Comparison of ENCODE assay signal across 9 cellular contexts in the genomic region with DNA sequence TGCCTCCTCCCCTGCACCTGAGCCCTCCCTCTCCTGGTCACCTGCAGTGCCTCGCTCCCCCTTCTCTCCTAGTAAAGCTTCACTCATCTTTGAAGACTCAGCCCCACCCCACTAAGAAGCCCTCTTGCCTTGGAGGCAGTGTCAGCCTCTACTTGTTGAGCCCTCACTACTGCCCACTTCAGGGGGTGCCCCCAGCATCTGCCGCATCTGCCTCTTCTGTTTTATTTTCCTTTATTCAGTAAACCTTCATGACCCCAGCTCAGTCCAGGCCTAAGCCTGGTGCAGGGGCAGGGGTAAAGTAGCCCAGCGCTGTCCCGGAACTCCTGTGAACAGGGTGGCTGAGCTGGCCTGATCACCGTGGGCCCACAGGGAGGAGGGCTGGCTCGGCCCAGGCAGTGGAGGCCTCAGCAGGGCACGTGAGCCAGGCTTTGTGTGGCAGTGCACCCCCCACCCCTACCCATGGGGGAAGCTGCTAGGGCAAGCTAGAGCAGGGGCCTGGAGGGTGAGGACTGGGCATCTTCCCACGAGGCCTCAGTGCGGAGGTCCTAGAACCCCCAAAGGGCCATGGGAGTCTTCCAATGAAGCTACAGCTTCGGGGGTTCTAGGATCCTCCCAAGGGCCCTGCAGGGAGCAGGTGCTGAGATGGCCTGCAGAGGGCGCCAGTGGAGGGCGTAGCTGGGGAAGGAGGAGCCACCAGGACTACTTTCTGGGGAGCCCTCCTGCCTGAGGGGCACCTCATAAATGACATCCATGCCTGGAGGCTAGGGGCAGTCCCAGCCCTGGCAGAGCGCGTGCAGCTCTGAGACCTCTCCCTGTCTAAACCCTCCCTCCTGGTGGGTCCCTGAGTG. TPM values are rescaled to one million over a fixed set of nuclear protein-coding genes. Genes with fewer than 3 reads are reported as not detected.
DNase-seq lines count a peak whose midpoint lies in the region; ATAC-seq, FAIRE-seq and TF ChIP-seq lines count a peak whose summit lies in the region.
"Had no signal": no experiment of that assay in that cellular context is flagged by ENCODE, and none has a peak within 500 bp of the region (broad histone marks: within the 10 kb centered on the region; RNA-seq: fewer than 3 reads in every experiment).

No MANE protein-coding gene starts in this region.

- CTCF ChIA-PET in K562 (lab: Yijun Ruan, JAX; ENCODE audit: low intra/inter-chr PET ratio) (interaction anchor here (0.5 kb wide), 1 partner anchor 598 kb away, joined by 5 read pairs; a partner anchor contains a TSS), HepG2 (lab: Yijun Ruan, JAX; ENCODE audit: low intra/inter-chr PET ratio, low total read pairs) (no interaction called here)

- H3K9ac ChIP-seq in K562 (ENCODE audit: insufficient read depth in 1 of 2, low read depth in 2 of 2, low read length in 2 of 2) (peak overlapping the region in 1 of 2 experiments; percentile 3; a peak in 1 of 4 replicates), HepG2 (ENCODE audit: insufficient read depth, low read depth, low read length) (no peak overlapping the region)

- H3K9me1 ChIP-seq in K562 (ENCODE audit: control insufficient read depth, insufficient read depth, low read length): peaks cover 4% of the 10 kb centered on the region

- H3K4me1 ChIP-seq in K562 (replicated peaks in 1 of 2; ENCODE audit: control insufficient read depth in 2 of 2, insufficient read depth in 2 of 2, low read length in 2 of 2) (peaks cover 0 to 37% of the 10 kb centered on the region in 2 experiments; a peak in 1 of 5 replicates), HepG2 (ENCODE audit: insufficient read depth, low read length) (peaks cover 38% of the 10 kb centered on the region), suprapubic skin (peaks cover 24% of the 10 kb centered on the region), small intestine (ENCODE audit: control insufficient read depth in 2 of 2, insufficient read depth in 1 of 2, low read depth in 1 of 2, low read length in 1 of 2) (no peaks in the 10 kb centered on the region)

- H3K79me2 ChIP-seq in K562 (ENCODE audit: control insufficient read depth, insufficient read depth, low read length): no peaks in the 10 kb centered on the region
- H3K79me2 ChIP-seq in HepG2 (ENCODE audit: insufficient read depth, low read length): no peaks in the 10 kb centered on the region

- H3K27ac ChIP-seq in K562 (ENCODE audit: extremely low read depth, low read depth, low read length) (no peak overlapping the region), HepG2 (ENCODE audit: extremely low read length, insufficient read depth, low read length) (no peak overlapping the region), suprapubic skin (no peak overlapping the region), small intestine (ENCODE audit: low read depth in 1 of 2, low read length in 1 of 2) (no peak overlapping the region)

- H3K4me3 ChIP-seq in GM12865 (ENCODE audit: low read depth, low read length) (no peak overlapping the region), K562 (no peak overlapping the region), HepG2 (replicated peaks in 1 of 3; ENCODE audit: insufficient read depth in 1 of 3, low read depth in 2 of 3, low read length in 3 of 3) (no peak overlapping the region), suprapubic skin (no peak overlapping the region), small intestine (ENCODE audit: low read depth in 1 of 2, low read length in 2 of 2) (no peak overlapping the region)
- H3K4me3 ChIP-seq: lung had no signal

- H4K20me1 ChIP-seq in K562 (replicated peaks; ENCODE audit: control insufficient read depth, insufficient read depth, low read length) (no peaks in the 10 kb centered on the region), HepG2 (ENCODE audit: insufficient read depth, low read length) (no peaks in the 10 kb centered on the region)

- no peak for FAIRE-seq in K562 (lab: Jason Lieb, UNC)
- no peak for FAIRE-seq in HepG2 (lab: Jason Lieb, UNC)
- no peak for FAIRE-seq in small intestine (lab: Jason Lieb, UNC)

- BruUV-seq in K562 (replicated peaks; lab: Mats Ljungman, UMichigan): no TSS peak
- no TSS peak for BruUV-seq in HepG2 (replicated peaks; lab: Mats Ljungman, UMichigan)

- DNase-seq in GM12865 (ENCODE audit: low read depth): peak; percentile 44
- DNase-seq in RPMI8226: peak; percentile 67
- DNase-seq in K562 (ENCODE audit: extremely low read depth in 1 of 4, low spot score in 3 of 4): peak; percentile 52 to 66 (median 58)
- no peak for DNase-seq in HepG2 (ENCODE audit: low spot score)
- peak; percentile 66 to 73 for DNase-seq in suprapubic skin (ENCODE audit: low spot score in 2 of 2)
- no peak for DNase-seq in small intestine

- TF ChIP-seq POLR2A in K562 (conservative IDR thresholded peaks at IDR 0.05): no peak
- no peak for TF ChIP-seq POLR2A in HepG2 (IDR thresholded peaks at IDR 0.05; ENCODE audit: insufficient read depth in 1 of 2, low read depth in 2 of 2, low read length in 2 of 2)
- no peak for TF ChIP-seq POLR2A in suprapubic skin (IDR thresholded peaks at IDR 0.05)

- ATAC-seq in K562 (peak; percentile 82), HepG2 (no peak), HG03135 (IDR thresholded peaks at IDR 0.05; ENCODE audit: unreplicated experiment) (no peak), HG02623 (IDR thresholded peaks at IDR 0.05; ENCODE audit: unreplicated experiment) (no peak)

- TF ChIP-seq EP300 in K562 (IDR thresholded peaks at IDR 0.05; ENCODE audit: low read length) (no peak), HepG2 (IDR thresholded peaks at IDR 0.05; ENCODE audit: low read depth in 2 of 2, low read length in 2 of 2) (no peak), HepG2 (CRISPR knock-in tag; IDR thresholded peaks at IDR 0.05; ENCODE audit: borderline replicate concordance) (no peak), suprapubic skin (IDR thresholded peaks at IDR 0.05) (no peak)

- 35% methylated on average over 14 of the region's 14 CpGs for WGBS in K562 (ENCODE audit: insufficient coverage, low coverage, missing lambda C conversion rate)
- 85% methylated on average over 4 of the region's 14 CpGs for WGBS in HepG2 (ENCODE audit: low lambda C conversion rate)
- WGBS in suprapubic skin: 71% methylated on average over 6 of the region's 14 CpGs
- WGBS in small intestine, 3 donors: 43 to 57% (median 56%) methylated on average over 14 of the region's 14 CpGs

- H3K9me3 ChIP-seq in K562 (replicated peaks; ENCODE audit: control insufficient read depth, insufficient read depth, low read depth, low read length): no peaks in the 10 kb centered on the region
- H3K9me3 ChIP-seq in HepG2 (ENCODE audit: low read length): no peaks in the 10 kb centered on the region
- no peaks in the 10 kb centered on the region for H3K9me3 ChIP-seq in suprapubic skin
- no peaks in the 10 kb centered on the region for H3K9me3 ChIP-seq in small intestine (ENCODE audit: control insufficient read depth, low read depth)

- H3K36me3 ChIP-seq in K562 (ENCODE audit: control insufficient read depth, insufficient read depth, low read length) (0 out of 3 replicates have a peak, but pooled peaks cover 4% of the 10 kb centered on the region), HepG2 (replicated peaks in 1 of 2; ENCODE audit: control insufficient read depth in 1 of 2, insufficient read depth in 2 of 2, low read length in 2 of 2) (peaks cover 0 to 6% of the 10 kb centered on the region in 2 experiments; a peak in 2 of 5 replicates), suprapubic skin (no peaks in the 10 kb centered on the region), small intestine (ENCODE audit: control insufficient read depth in 2 of 2, insufficient read depth in 2 of 2, low read length in 2 of 2) (peaks cover 0 to 10% of the 10 kb centered on the region in 2 donors)

- H3K4me2 ChIP-seq in K562 (ENCODE audit: insufficient read depth, low read length) (no peak overlapping the region), HepG2 (ENCODE audit: low read depth, low read length) (no peak overlapping the region)

- intact Hi-C loops in K562 (cut with micrococcal nuclease): no loop called here
- intact Hi-C loops in HepG2 (cut with micrococcal nuclease; ENCODE audit: unreplicated experiment): loop anchor here (5.0 kb wide), 1 partner anchor 133 kb away; no protein-coding TSS in a partner anchor

- TF ChIP-seq RAD21 in K562 (CRISPR knock-in tag; conservative IDR thresholded peaks at IDR 0.05 in 1 of 2, IDR thresholded peaks at IDR 0.05 in 1 of 2): peak in 1 of 2 experiments; percentile 60; a peak in 2 of 4 replicates
- TF ChIP-seq RAD21 in HepG2 (CRISPR knock-in tag; IDR thresholded peaks at IDR 0.05): no peak

- TF ChIP-seq CTCF in GM12865 (IDR thresholded peaks at IDR 0.05; ENCODE audit: insufficient read depth, low read depth, low read length, missing control alignments) (peak; percentile 70), K562 (IDR thresholded peaks at IDR 0.05 in 2 of 3, conservative IDR thresholded peaks at IDR 0.05 in 1 of 3; ENCODE audit: insufficient read depth in 2 of 3, low read depth in 1 of 3, low read length in 3 of 3) (peak; percentile 65 to 82 (median 68)), HepG2 (CRISPR knock-in tag; IDR thresholded peaks at IDR 0.05) (peak; percentile 76), suprapubic skin (IDR thresholded peaks at IDR 0.05) (peak; percentile 24 to 69)

- H3K27me3 ChIP-seq in K562 (ENCODE audit: control insufficient read depth in 2 of 2, insufficient read depth in 2 of 2, low read length in 2 of 2) (no peaks in the 10 kb centered on the region), HepG2 (ENCODE audit: control insufficient read depth in 1 of 2, insufficient read depth in 2 of 2, low read length in 2 of 2) (peaks cover 1 to 3% of the 10 kb centered on the region in 2 experiments; a peak in 2 of 5 replicates), suprapubic skin (no peaks in the 10 kb centered on the region), small intestine (ENCODE audit: control insufficient read depth in 2 of 2, insufficient read depth in 2 of 2, low read length in 2 of 2) (no peaks in the 10 kb centered on the region)

- POLR2A ChIA-PET in K562 (lab: Yijun Ruan, JAX): interaction anchor here (0.6 to 1.6 kb wide), 5 partner anchors 9 to 598 kb away, joined by 3 to 4 read pairs (median 3); no protein-coding TSS in a partner anchor
- POLR2A ChIA-PET in HepG2 (lab: Yijun Ruan, JAX): no interaction called here

- H2AFZ ChIP-seq in K562 (ENCODE audit: low read depth, low read length): no peak overlapping the region
- no peak overlapping the region for H2AFZ ChIP-seq in HepG2 (ENCODE audit: low read length)

- in situ Hi-C loops in K562 (cut with MboI): no loop called here
- in situ Hi-C loops in HepG2 (cut with HindIII; ENCODE audit: extremely low pct_ligation_motif_present, low pct_unique_long_range_greater_than_20kb): loop anchor here (10.0 kb wide), 1 partner anchor 130 kb away; a partner anchor contains a TSS

RNA-seq across cellular contexts. Expression of a gene that starts 36.1 kb away (rescaled TPM):
- 90.2 and 103 TPM in 2 replicates for total RNA-seq in K562 (2011; cell fraction: chromatin; rRNA removed; ENCODE audit: low replicate concordance)
- total RNA-seq in K562 (2011; cell fraction: nucleolus; rRNA removed): 110 and 114 TPM in 2 replicates
- total RNA-seq in K562 (2011; cell fraction: nucleoplasm; rRNA removed): 163 and 180 TPM in 2 replicates
- total RNA-seq in K562 (2014; rRNA removed): 48.5 and 51.8 TPM in 2 replicates
- total RNA-seq in K562 (2014; rRNA removed; fragmentation: Illumina TruSeq; extraction: Trizol): 71.1 and 79.7 TPM in 2 replicates
- total RNA-seq in K562 (2015; rRNA removed; fragmentation: Illumina TruSeq; extraction: Trizol): 69.0 and 71.4 TPM in 2 replicates
- total RNA-seq in K562 (2021): 57.8 and 67.0 TPM in 2 replicates
- polyA plus RNA-seq in K562 (2011; rRNA removed): 116 and 144 TPM in 2 replicates
- polyA plus RNA-seq in K562 (2011; cell fraction: cytosol; rRNA removed): 118 and 156 TPM in 2 replicates
- 51.9 and 77.1 TPM in 2 replicates for polyA plus RNA-seq in K562 (2011; cell fraction: nucleus; rRNA removed)
- 61.0 and 74.1 TPM in 2 replicates for polyA plus RNA-seq in K562 (2012)
- polyA plus RNA-seq in K562 (2014; fragmentation: Illumina TruSeq; extraction: Trizol): 60.7 and 72.8 TPM in 2 replicates
- polyA plus RNA-seq in K562 (2014; fragmentation: Nextera tagmentation; extraction: Ambion mirVana): 10 to 100 TPM; 14.3 to 21.2 TPM
- polyA plus RNA-seq in K562 (2014; rRNA removed): 66.8 and 82.4 TPM in 2 replicates
- polyA minus RNA-seq in K562 (2011; rRNA and poly(A)+ RNA removed): 132 and 154 TPM in 2 replicates
- 51.4 and 59.6 TPM in 2 replicates for polyA minus RNA-seq in K562 (2011; cell fraction: cytosol; rRNA and poly(A)+ RNA removed)
- polyA minus RNA-seq in K562 (2011; cell fraction: nucleus; rRNA and poly(A)+ RNA removed): 12.3 and 25.8 TPM in 2 replicates
- 102 and 170 TPM in 2 replicates for total RNA-seq in HepG2 (2016; rRNA removed; fragmentation: Illumina TruSeq; extraction: Trizol)
- 51.2 and 62.4 TPM in 2 replicates for total RNA-seq in HepG2 (2016; cell fraction: cytosol; rRNA removed; fragmentation: Illumina TruSeq; extraction: Trizol; ENCODE audit: low read depth)
- total RNA-seq in HepG2 (2016; cell fraction: insoluble cytoplasmic fraction; rRNA removed; fragmentation: Illumina TruSeq; extraction: Trizol): 108 and 171 TPM in 2 replicates
- 109 and 138 TPM in 2 replicates for total RNA-seq in HepG2 (2016; cell fraction: membrane; rRNA removed; fragmentation: Illumina TruSeq; extraction: Trizol)
- 128 and 152 TPM in 2 replicates for total RNA-seq in HepG2 (2016; cell fraction: nucleus; rRNA removed; fragmentation: Illumina TruSeq; extraction: Trizol)
- 155 and 167 TPM in 2 replicates for polyA plus RNA-seq in HepG2 (2011; rRNA removed)
- polyA plus RNA-seq in HepG2 (2011; cell fraction: cytosol; rRNA removed): 231 and 297 TPM in 2 replicates
- 56.3 and 77.8 TPM in 2 replicates for polyA plus RNA-seq in HepG2 (2011; cell fraction: nucleus; rRNA removed)
- 134 and 159 TPM in 2 replicates for polyA plus RNA-seq in HepG2 (2012)
- 52.0 and 77.5 TPM in 2 replicates for polyA plus RNA-seq in HepG2 (2016; cell fraction: cytosol; fragmentation: Illumina TruSeq; extraction: Trizol; ENCODE audit: low read depth)
- 105 and 130 TPM in 2 replicates for polyA plus RNA-seq in HepG2 (2016; cell fraction: insoluble cytoplasmic fraction; fragmentation: Illumina TruSeq; extraction: Trizol; ENCODE audit: low read depth)
- polyA plus RNA-seq in HepG2 (2016; cell fraction: membrane; fragmentation: Illumina TruSeq; extraction: Trizol; ENCODE audit: low read depth): 93.2 and 115 TPM in 2 replicates
- 217 and 229 TPM in 2 replicates for polyA plus RNA-seq in HepG2 (2016; cell fraction: nucleus; fragmentation: Illumina TruSeq; extraction: Trizol; ENCODE audit: insufficient read depth, low read depth)
- polyA minus RNA-seq in HepG2 (2011; rRNA and poly(A)+ RNA removed; ENCODE audit: low replicate concordance): 238 and 277 TPM in 2 replicates
- 83.9 and 119 TPM in 2 replicates for polyA minus RNA-seq in HepG2 (2011; cell fraction: cytosol; rRNA and poly(A)+ RNA removed)
- polyA minus RNA-seq in HepG2 (2011; cell fraction: nucleus; rRNA and poly(A)+ RNA removed): 38.1 and 56.6 TPM in 2 replicates
- 100 to 1,000 TPM in 2 of 4 donors, 10 to 100 TPM in 2; 34.0 to 115 (median 93.0) TPM for total RNA-seq in suprapubic skin
- polyA plus RNA-seq in small intestine: 100 to 1,000 TPM; 263 to 352 (median 334) TPM

RNA-seq across cellular contexts. Expression of a gene that starts 39.9 kb away (rescaled TPM):
- not detected in 2 replicates for total RNA-seq in K562 (2011; cell fraction: chromatin; rRNA removed; ENCODE audit: low replicate concordance)
- not detected in 2 replicates for total RNA-seq in K562 (2011; cell fraction: nucleolus; rRNA removed)
- not detected in 2 replicates for total RNA-seq in K562 (2011; cell fraction: nucleoplasm; rRNA removed)
- not detected in 2 replicates for total RNA-seq in K562 (2014; rRNA removed)
- not detected in 2 replicates for total RNA-seq in K562 (2014; rRNA removed; fragmentation: Illumina TruSeq; extraction: Trizol)
- not detected in 2 replicates for total RNA-seq in K562 (2015; rRNA removed; fragmentation: Illumina TruSeq; extraction: Trizol)
- 0.58 TPM in 1 of 2 replicates, not detected in the other for total RNA-seq in K562 (2021)
- not detected in 2 replicates for polyA plus RNA-seq in K562 (2011; rRNA removed)
- 0.12 TPM in 1 of 2 replicates, not detected in the other for polyA plus RNA-seq in K562 (2011; cell fraction: cytosol; rRNA removed)
- polyA plus RNA-seq in K562 (2011; cell fraction: nucleus; rRNA removed): 0.11 and 0.15 TPM in 2 replicates
- polyA plus RNA-seq in K562 (2012): not detected in 2 replicates
- polyA plus RNA-seq in K562 (2014; fragmentation: Illumina TruSeq; extraction: Trizol): not detected in 2 replicates
- polyA plus RNA-seq in K562 (2014; fragmentation: Nextera tagmentation; extraction: Ambion mirVana): not detected
- not detected in 2 replicates for polyA plus RNA-seq in K562 (2014; rRNA removed)
- not detected in 2 replicates for polyA minus RNA-seq in K562 (2011; rRNA and poly(A)+ RNA removed)
- not detected in 2 replicates for polyA minus RNA-seq in K562 (2011; cell fraction: cytosol; rRNA and poly(A)+ RNA removed)
- polyA minus RNA-seq in K562 (2011; cell fraction: nucleus; rRNA and poly(A)+ RNA removed): not detected in 2 replicates
- 8.7 and 9.2 TPM in 2 replicates for total RNA-seq in HepG2 (2016; rRNA removed; fragmentation: Illumina TruSeq; extraction: Trizol)
- total RNA-seq in HepG2 (2016; cell fraction: cytosol; rRNA removed; fragmentation: Illumina TruSeq; extraction: Trizol; ENCODE audit: low read depth): 5.7 and 10.5 TPM in 2 replicates
- total RNA-seq in HepG2 (2016; cell fraction: insoluble cytoplasmic fraction; rRNA removed; fragmentation: Illumina TruSeq; extraction: Trizol): 8.0 and 9.9 TPM in 2 replicates
- 9.1 and 10.1 TPM in 2 replicates for total RNA-seq in HepG2 (2016; cell fraction: membrane; rRNA removed; fragmentation: Illumina TruSeq; extraction: Trizol)
- 2.9 and 4.0 TPM in 2 replicates for total RNA-seq in HepG2 (2016; cell fraction: nucleus; rRNA removed; fragmentation: Illumina TruSeq; extraction: Trizol)
- polyA plus RNA-seq in HepG2 (2011; rRNA removed): 4.4 TPM in 2 replicates
- 3.9 and 5.6 TPM in 2 replicates for polyA plus RNA-seq in HepG2 (2011; cell fraction: cytosol; rRNA removed)
- 4.4 and 6.8 TPM in 2 replicates for polyA plus RNA-seq in HepG2 (2011; cell fraction: nucleus; rRNA removed)
- polyA plus RNA-seq in HepG2 (2012): 3.9 and 7.4 TPM in 2 replicates
- polyA plus RNA-seq in HepG2 (2016; cell fraction: cytosol; fragmentation: Illumina TruSeq; extraction: Trizol; ENCODE audit: low read depth): 7.4 and 12.4 TPM in 2 replicates
- polyA plus RNA-seq in HepG2 (2016; cell fraction: insoluble cytoplasmic fraction; fragmentation: Illumina TruSeq; extraction: Trizol; ENCODE audit: low read depth): 7.8 and 11.1 TPM in 2 replicates
- polyA plus RNA-seq in HepG2 (2016; cell fraction: membrane; fragmentation: Illumina TruSeq; extraction: Trizol; ENCODE audit: low read depth): 9.1 and 13.5 TPM in 2 replicates
- polyA plus RNA-seq in HepG2 (2016; cell fraction: nucleus; fragmentation: Illumina TruSeq; extraction: Trizol; ENCODE audit: insufficient read depth, low read depth): 6.9 and 7.5 TPM in 2 replicates
- polyA minus RNA-seq in HepG2 (2011; rRNA and poly(A)+ RNA removed; ENCODE audit: low replicate concordance): 2.2 TPM in 1 of 2 replicates, not detected in the other
- 3.2 TPM in 1 of 2 replicates, not detected in the other for polyA minus RNA-seq in HepG2 (2011; cell fraction: cytosol; rRNA and poly(A)+ RNA removed)
- 1.8 and 2.4 TPM in 2 replicates for polyA minus RNA-seq in HepG2 (2011; cell fraction: nucleus; rRNA and poly(A)+ RNA removed)
- 1 to 10 TPM; 1.9 to 5.9 (median 2.6) TPM for total RNA-seq in suprapubic skin
- polyA plus RNA-seq in small intestine: 10 to 100 TPM in 1 of 3 donors, 1 to 10 TPM in 2; 1.8 to 17.0 (median 4.1) TPM

Comparison
In these comparisons a context has a peak if more than half of its experiments do, and no peak if none do; other contexts are left out.
1. DNase-seq: peak in GM12865 (single experiment), RPMI8226 (single experiment), K562 (4 of 4) and suprapubic skin (2 of 2); none in HepG2 (single experiment) and small intestine (single experiment).
2. Peak in every context shown above with its lines, with median percentiles within 50 percentile points of each other: CTCF ChIP-seq.